32 cellular contexts compared by ENCODE assay signal in genomic region chr1:202276081-202276715, GRCh38.
"Had no signal": no experiment of that assay in that cellular context is flagged by ENCODE, and none has a peak within 500 bp of the region (broad histone marks: within the 10 kb centered on the region; RNA-seq: fewer than 3 reads in every experiment).

No MANE protein-coding gene starts in this region.

- ATAC-seq: activated naive CD8-positive, alpha-beta T cell treated with anti-CD3 and anti-CD28 coated beads, Interleukin-2, amount 50 U/mL, for 24 hours; activated T-cell treated with anti-CD3 and anti-CD28 coated beads, Interleukin-2, amount 50 U/mL, for 4 hours; PC-3 had no signal

- H3K27me3 ChIP-seq: Peyer's patch had no signal

- H3K4me3 Mint-ChIP-seq: activated CD4-positive, alpha-beta memory T cell treated with anti-CD3 and anti-CD28 coated beads for 36 hours; activated naive CD4-positive, alpha-beta T cell treated with anti-CD3 and anti-CD28 coated beads, Interleukin-2, amount 10 ng/mL, durations not matched to agents 7 days and 5 days; activated naive CD8-positive, alpha-beta T cell; activated naive CD8-positive, alpha-beta T cell treated with anti-CD3 and anti-CD28 coated beads, Interleukin-2, amount 50 U/mL, for 24 hours; activated T-cell treated with anti-CD3 and anti-CD28 coated beads, Interleukin-2, amount 50 U/mL, for 4 hours; activated T-helper 1 cell treated with anti-CD3 and anti-CD28 coated beads, Interleukin-12 subunit alpha, Interleukin-12 subunit beta, Interleukin-2, Interleukin-4 antibody, amounts not matched to agents 30 ng/mL and 10 ng/mL and 1 ng/mL, durations not matched to agents 14 hours and 24 hours and 36 hours; brain had no signal

- H3K27ac ChIP-seq: Peyer's patch, RWPE1 had no signal

- H3K9me3 Mint-ChIP-seq: activated CD4-positive, alpha-beta memory T cell treated with anti-CD3 and anti-CD28 coated beads for 36 hours; activated naive CD4-positive, alpha-beta T cell treated with anti-CD3 and anti-CD28 coated beads, Interleukin-2, amount 10 ng/mL, durations not matched to agents 7 days and 5 days; activated naive CD8-positive, alpha-beta T cell treated with anti-CD3 and anti-CD28 coated beads, Interleukin-2, amount 50 U/mL, for 24 hours; activated T-cell treated with anti-CD3 and anti-CD28 coated beads, Interleukin-2, amount 50 U/mL, for 4 hours; activated T-helper 1 cell treated with anti-CD3 and anti-CD28 coated beads, Interleukin-12 subunit alpha, Interleukin-12 subunit beta, Interleukin-2, Interleukin-4 antibody, amounts not matched to agents 30 ng/mL and 10 ng/mL and 1 ng/mL, durations not matched to agents 14 hours and 24 hours and 36 hours; brain had no signal

- H3K36me3 Mint-ChIP-seq: activated CD4-positive, alpha-beta memory T cell treated with anti-CD3 and anti-CD28 coated beads for 36 hours; activated naive CD4-positive, alpha-beta T cell treated with anti-CD3 and anti-CD28 coated beads, Interleukin-2, amount 10 ng/mL, durations not matched to agents 7 days and 5 days; activated naive CD8-positive, alpha-beta T cell; brain had no signal

- H3K27ac Mint-ChIP-seq: activated CD4-positive, alpha-beta memory T cell treated with anti-CD3 and anti-CD28 coated beads for 36 hours; activated naive CD4-positive, alpha-beta T cell treated with anti-CD3 and anti-CD28 coated beads, Interleukin-2, amount 10 ng/mL, durations not matched to agents 7 days and 5 days; activated naive CD8-positive, alpha-beta T cell; activated naive CD8-positive, alpha-beta T cell treated with anti-CD3 and anti-CD28 coated beads, Interleukin-2, amount 50 U/mL, for 24 hours; activated T-helper 1 cell treated with anti-CD3 and anti-CD28 coated beads, Interleukin-12 subunit alpha, Interleukin-12 subunit beta, Interleukin-2, Interleukin-4 antibody, amounts not matched to agents 30 ng/mL and 10 ng/mL and 1 ng/mL, durations not matched to agents 14 hours and 24 hours and 36 hours; brain had no signal

- H3K9me3 ChIP-seq: Peyer's patch had no signal

- H3K36me3 ChIP-seq: Peyer's patch had no signal

- H3K4me3 ChIP-seq: Peyer's patch had no signal

- H3K4me1 ChIP-seq: Peyer's patch had no signal

- DNase-seq: activated CD4-positive, alpha-beta memory T cell treated with anti-CD3 and anti-CD28 coated beads for 36 hours; activated CD4-positive, alpha-beta T cell treated with anti-CD3 and anti-CD28 coated beads for 4 hours; activated CD4-positive, alpha-beta T cell treated with anti-CD3 and anti-CD28 coated beads, Interleukin-2, amount 50 U/mL, for 1 hour; activated effector memory CD4-positive, alpha-beta T cell treated with Interleukin-2 at 50 U/mL for 16 hours; activated naive CD4-positive, alpha-beta T cell treated with anti-CD3 and anti-CD28 coated beads, Interleukin-2, amount 10 ng/mL, durations not matched to agents 7 days and 5 days; activated naive CD8-positive, alpha-beta T cell treated with anti-CD3 and anti-CD28 coated beads, Interleukin-2, amount 50 U/mL, for 24 hours; activated T-cell treated with anti-CD3 and anti-CD28 coated beads for 4 hours; activated T-cell treated with anti-CD3 and anti-CD28 coated beads, Interleukin-2, amount 50 U/mL, for 4 hours; anterior cingulate cortex; caudate nucleus; cerebellar nuclear complex; Karpas-422; KBM-7; NCI-H1436; NCI-H1694; NCI-H1930; NCI-H2081 treated with DMSO at 0.1 percent for 48 hours; NCI-H510A; NCI-H526; NCI-H748 treated with DMSO at 0.1 percent for 48 hours; NK-92 treated with Interleukin-12 subunit alpha and Interleukin-12 subunit beta, amount 100 ng/mL, for 24 hours; PC-3; Right ventricle myocardium superior; SW 1271; T-helper 1 cell; T-helper 2 cell; T-helper 9 cell had no signal

- H3K4me1 Mint-ChIP-seq: activated naive CD4-positive, alpha-beta T cell treated with anti-CD3 and anti-CD28 coated beads, Interleukin-2, amount 10 ng/mL, durations not matched to agents 7 days and 5 days; activated naive CD8-positive, alpha-beta T cell treated with anti-CD3 and anti-CD28 coated beads, Interleukin-2, amount 50 U/mL, for 24 hours had no signal
